In the genomic region with DNA sequence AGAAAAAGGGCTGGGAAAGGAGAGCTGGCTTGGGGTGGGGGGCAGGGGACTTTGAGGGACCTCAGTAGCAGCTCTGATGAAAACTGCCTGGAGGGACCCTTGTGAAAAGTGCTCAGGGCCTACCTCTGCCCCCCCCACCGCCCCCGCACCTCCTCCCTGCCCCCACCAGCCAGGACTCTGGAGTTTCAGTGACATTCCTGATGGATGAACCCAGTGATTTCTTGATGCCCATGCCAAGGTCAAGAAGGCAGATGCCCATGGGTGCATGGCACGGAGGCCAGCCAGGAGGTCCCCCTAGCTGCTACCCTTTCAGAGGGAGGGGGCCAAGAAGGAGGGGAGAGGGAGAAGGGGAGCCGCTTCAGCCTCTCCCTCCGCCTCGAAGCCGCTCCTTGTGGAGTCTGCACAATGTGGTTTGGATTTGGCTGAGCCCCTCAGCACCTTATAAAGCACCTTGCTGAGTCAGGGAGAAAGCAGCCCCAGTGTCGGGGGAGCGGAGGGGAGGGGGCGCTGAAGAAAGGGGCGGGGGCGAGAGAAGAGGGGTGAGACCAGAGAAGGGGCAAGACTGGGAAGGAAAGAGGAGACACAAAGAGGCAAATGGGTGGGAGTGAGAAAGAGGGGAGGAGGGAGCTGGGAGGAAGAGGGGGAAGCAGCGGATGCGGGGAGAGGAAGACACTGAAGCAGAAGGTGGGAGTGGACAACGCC, we compare ENCODE assay signal across 15 cellular contexts. TPM values are rescaled to one million over a fixed set of nuclear protein-coding genes. Genes with fewer than 3 reads are reported as not detected.
DNase-seq lines count a peak whose midpoint lies in the region; ATAC-seq, FAIRE-seq and TF ChIP-seq lines count a peak whose summit lies in the region.
"Had no signal": no experiment of that assay in that cellular context is flagged by ENCODE, and none has a peak within 500 bp of the region (broad histone marks: within the 10 kb centered on the region; RNA-seq: fewer than 3 reads in every experiment).

No MANE protein-coding gene starts in this region.

- H4K91ac ChIP-seq in H1 (replicated peaks; ENCODE audit: insufficient read length, low read length) = no peak overlapping the region

- ATAC-seq in naive thymus-derived CD8-positive, alpha-beta T cell = no peak
- ATAC-seq: naive thymus-derived CD4-positive, alpha-beta T cell had no signal

- 0 out of 2 replicates have a peak overlapping the region, but pooled peaks have one; percentile 72 for H2BK20ac ChIP-seq in H1 (ENCODE audit: low read length)

- peak overlapping the region; percentile 96 for H2BK12ac ChIP-seq in H1 (ENCODE audit: low read depth, low read length)

- TF ChIP-seq POLR2A in H1 (IDR thresholded peaks at IDR 0.05; ENCODE audit: control extremely low read depth in 1 of 2, low read depth in 2 of 2, low read length in 2 of 2) (no peak), esophagus squamous epithelium (IDR thresholded peaks at IDR 0.05) (no peak)

- no peak overlapping the region for H4K5ac ChIP-seq in H1 (ENCODE audit: insufficient read length, low read depth, low read length)

- no peak overlapping the region for H2AK5ac ChIP-seq in H1 (ENCODE audit: low read depth, low read length)

- no peak for TF ChIP-seq EP300 in H1 (IDR thresholded peaks at IDR 0.05; ENCODE audit: borderline replicate concordance in 1 of 2, low read depth in 2 of 2, low read length in 2 of 2)

- H3K23ac ChIP-seq in H1 (ENCODE audit: insufficient read length) = no peak overlapping the region

- no peaks in the 10 kb centered on the region for H3K36me3 Mint-ChIP-seq in naive thymus-derived CD8-positive, alpha-beta T cell
- H3K36me3 Mint-ChIP-seq: activated CD4-positive, alpha-beta memory T cell treated with anti-CD3 and anti-CD28 coated beads for 36 hours had no signal

- H3K4me1 ChIP-seq in H1 (replicated peaks in 1 of 4; ENCODE audit: control insufficient read depth in 3 of 4, insufficient read depth in 4 of 4, low read length in 3 of 4) (peaks cover 0 to 45% (median 38%) of the 10 kb centered on the region in 4 experiments; a peak in 6 of 7 replicates), esophagus squamous epithelium (peaks cover 47 to 71% (median 53%) of the 10 kb centered on the region in 3 donors)

- H2BK5ac ChIP-seq in H1 (ENCODE audit: low read depth, low read length) = peak overlapping the region; percentile 66; the same call in 1 of the 2 replicates

- H3K4me1 Mint-ChIP-seq in naive thymus-derived CD8-positive, alpha-beta T cell = peaks cover 26 to 37% (median 32%) of the 10 kb centered on the region in 4 donors

- peak overlapping the region in 6 of 10 donors; percentile 18 to 77 (median 42) for H3K4me3 Mint-ChIP-seq in naive thymus-derived CD8-positive, alpha-beta T cell
- H3K4me3 Mint-ChIP-seq: activated CD4-positive, alpha-beta memory T cell treated with anti-CD3 and anti-CD28 coated beads for 36 hours had no signal

- H2BK120ac ChIP-seq in H1 (replicated peaks; ENCODE audit: low read depth, low read length) = no peak overlapping the region

- no peaks in the 10 kb centered on the region for H3K36me3 ChIP-seq in H1 (ENCODE audit: control insufficient read depth in 2 of 4, insufficient read depth in 4 of 4, low read length in 3 of 4)
- no peaks in the 10 kb centered on the region for H3K36me3 ChIP-seq in esophagus squamous epithelium

- 0 out of 2 replicates have a peak overlapping the region, but pooled peaks have one; percentile 34 for H2AFZ ChIP-seq in H1 (ENCODE audit: low read length)

- 16% methylated on average over 8 of the region's 15 CpGs; no CpG with 5 or more reads in 1 of the 2 experiments for WGBS in H1 (ENCODE audit: extremely low coverage in 1 of 2, insufficient coverage in 1 of 2, insufficient read length in 1 of 2, insufficient replicate concordance in 2 of 2, low coverage in 1 of 2, low lambda C conversion rate in 2 of 2, missing lambda C conversion rate in 1 of 2), 2 experiments
- 51 to 68% methylated on average over 7 to 10 of the region's 15 CpGs for WGBS in esophagus squamous epithelium, 2 donors

- peak overlapping the region; percentile 87 to 96 for H3K4me2 ChIP-seq in H1 (ENCODE audit: insufficient read depth in 1 of 2, low read depth in 2 of 2, low read length in 2 of 2)

- no peaks in the 10 kb centered on the region for H3K9me3 ChIP-seq in H1 (ENCODE audit: insufficient read depth in 2 of 2, low read depth in 1 of 2, low read length in 1 of 2)
- no peaks in the 10 kb centered on the region for H3K9me3 ChIP-seq in esophagus squamous epithelium

- H3K4ac ChIP-seq in H1 (replicated peaks; ENCODE audit: insufficient read length, low read depth, low read length) = peak overlapping the region; percentile 5

- no peak overlapping the region for H3K9ac ChIP-seq in H1 (replicated peaks in 1 of 4; ENCODE audit: extremely low read depth in 1 of 4, low read depth in 3 of 4, low read length in 3 of 4)

- no peaks in the 10 kb centered on the region for H3K79me1 ChIP-seq in H1 (ENCODE audit: low read depth, low read length)

- POLR2A ChIA-PET in H1 (lab: Charles Lee; ENCODE audit: partially characterized antibody) = interaction anchor here (0.9 to 3.1 kb wide), 10 partner anchors 8 to 105 kb away, joined by 3 to 8 read pairs (median 4); a partner anchor contains a TSS
- POLR2A ChIA-PET in naive thymus-derived CD8-positive, alpha-beta T cell (lab: Charles Lee) = interaction anchor here (0.6 to 24.1 kb wide), 5 partner anchors 17 to 84 kb away, joined by 3 to 493 read pairs (median 5); a partner anchor contains a TSS

- H3K27me3 Mint-ChIP-seq in naive thymus-derived CD8-positive, alpha-beta T cell = peaks cover 0 to 8% (median 0%) of the 10 kb centered on the region in 5 donors

- H3K27ac ChIP-seq in H1 (ENCODE audit: low read depth, low read length) (no peak overlapping the region), esophagus squamous epithelium (peak overlapping the region in 1 of 4 donors; percentile 9)

- no peaks in the 10 kb centered on the region for H3K9me3 Mint-ChIP-seq in naive thymus-derived CD8-positive, alpha-beta T cell
- H3K9me3 Mint-ChIP-seq: activated CD4-positive, alpha-beta memory T cell treated with anti-CD3 and anti-CD28 coated beads for 36 hours had no signal

- TF ChIP-seq CTCF in H1 (IDR thresholded peaks at IDR 0.05; ENCODE audit: control extremely low read depth in 1 of 3, insufficient read depth in 1 of 3, low read depth in 1 of 3, low read length in 3 of 3) = no peak
- no peak for TF ChIP-seq CTCF in esophagus squamous epithelium (IDR thresholded peaks at IDR 0.05)

- no peak overlapping the region for H3K14ac ChIP-seq in H1 (ENCODE audit: insufficient read length)

- no peak for TF ChIP-seq RAD21 in H1 (IDR thresholded peaks at IDR 0.05 in 1 of 2, conservative IDR thresholded peaks at IDR 0.05 in 1 of 2; ENCODE audit: low read depth in 2 of 2, low read length in 2 of 2)

- no peak overlapping the region; the same call in 1 of the 2 replicates for H4K8ac ChIP-seq in H1 (ENCODE audit: extremely low read depth, insufficient read depth, low read length)

- intact Hi-C loops in esophagus squamous epithelium (cut with DNase I) = no loop called here

- FAIRE-seq in H1 (lab: Jason Lieb, UNC) = no peak

- H3K27me3 ChIP-seq in H1 (replicated peaks in 1 of 4; ENCODE audit: control insufficient read depth in 3 of 4, extremely low read depth in 1 of 4, insufficient read depth in 3 of 4, low read length in 3 of 4) (peaks cover 7 to 56% (median 49%) of the 10 kb centered on the region in 4 experiments), esophagus squamous epithelium (peaks cover 0 to 11% (median 0%) of the 10 kb centered on the region in 4 donors)

- H3K4me3 ChIP-seq in H1 (ENCODE audit: extremely low read depth in 1 of 4, insufficient read depth in 2 of 4, low read depth in 3 of 4, low read length in 4 of 4) (peak overlapping the region; percentile 16 to 55 (median 22); a peak in 5 of 8 replicates), esophagus squamous epithelium (no peak overlapping the region)

- DNase-seq in ACHN (peak; percentile 85), HT-29 (ENCODE audit: low spot score) (peak; percentile 33), H1 (ENCODE audit: low read depth in 1 of 2, low spot score in 2 of 2) (peak in 1 of 2 experiments; percentile 62), esophagus squamous epithelium (lab: John Stamatoyannopoulos, UW) (no peak), cerebellar cortex (ENCODE audit: low spot score) (no peak), NCI-H1436 treated with DMSO at 0.1 percent for 48 hours (lab: John Stamatoyannopoulos, UW) (no peak), dedifferentiated amniotic fluid mesenchymal stem cell (ENCODE audit: extremely low spot score) (no peak)
- DNase-seq in naive thymus-derived CD8-positive, alpha-beta T cell = no peak
- DNase-seq: activated CD4-positive, alpha-beta memory T cell treated with anti-CD3 and anti-CD28 coated beads for 36 hours; activated naive CD4-positive, alpha-beta T cell treated with Interleukin-2 at 50 U/mL for 16 hours; cerebellar nuclear complex; GDM1; naive thymus-derived CD4-positive, alpha-beta T cell; NCI-H2107; stimulated activated CD4-positive, alpha-beta T cell treated with anti-CD3 and anti-CD28 coated beads, Interleukin-15, amount 100 ng/mL, for 24 hours had no signal

- no peak overlapping the region for H3K56ac ChIP-seq in H1 (replicated peaks; ENCODE audit: insufficient read length, low read depth, low read length)

- no peaks in the 10 kb centered on the region for H3K79me2 ChIP-seq in H1 (ENCODE audit: control insufficient read depth in 1 of 2, insufficient read depth in 2 of 2, low read length in 2 of 2)

- in situ Hi-C loops in ACHN (cut with HindIII; ENCODE audit: low pct_ligation_motif_present, low pct_unique_long_range_greater_than_20kb, low sequenced_read_pairs) = no loop called here

- H3K27ac Mint-ChIP-seq in naive thymus-derived CD8-positive, alpha-beta T cell = peak overlapping the region in 3 of 10 donors; percentile 49 to 80 (median 55)
- H3K27ac Mint-ChIP-seq: activated CD4-positive, alpha-beta memory T cell treated with anti-CD3 and anti-CD28 coated beads for 36 hours had no signal

- peaks cover 0 to 5% of the 10 kb centered on the region in 2 experiments for H4K20me1 ChIP-seq in H1 (replicated peaks in 1 of 2; ENCODE audit: control insufficient read depth in 1 of 2, insufficient read depth in 2 of 2, low read length in 2 of 2)

- 0 out of 2 replicates have a peak overlapping the region, but pooled peaks have one; percentile 92 for H2BK15ac ChIP-seq in H1 (ENCODE audit: low read length)

- H3K18ac ChIP-seq in H1 (ENCODE audit: extremely low read depth, low read length) = peak overlapping the region; percentile 78

- peaks cover 25% of the 10 kb centered on the region; the same call in 1 of the 2 replicates for H3K23me2 ChIP-seq in H1 (ENCODE audit: low read depth, low read length)

- CTCF ChIA-PET in H1 (lab: Charles Lee; ENCODE audit: partially characterized antibody) = interaction anchor here (0.6 to 34.8 kb wide), 9 partner anchors 13 to 118 kb away, joined by 3 to 1305 read pairs (median 4); a partner anchor contains a TSS

RNA-seq across cellular contexts. Expression of a gene that starts 2.1 kb away (rescaled TPM):
- 25.5 and 29.7 TPM in 2 replicates for total RNA-seq in HT-29 (2014; rRNA removed; shearing (Covaris generic))
- total RNA-seq in H1 (2021; fragmentation: NEBNext Ultra II Directional; extraction: Animal tissue kit (Norgen Biotek cat#: 25700)) = 0.32 and 0.57 TPM in 2 replicates
- 1.2 and 2.6 TPM in 2 replicates for polyA plus RNA-seq in H1 (2011; rRNA removed)
- 1.0 TPM for polyA plus RNA-seq in H1 (2011; cell fraction: cytosol; rRNA removed)
- 2.7 TPM for polyA plus RNA-seq in H1 (2011; cell fraction: nucleus; rRNA removed)
- polyA plus RNA-seq in H1 (2012, experiment 1 of 2) = 0.81 to 1.2 TPM (median 1.0 TPM) in 4 replicates
- polyA plus RNA-seq in H1 (2012, experiment 2 of 2) = 0.81 TPM
- 0.95 TPM for polyA plus RNA-seq in H1 (2013, experiment 1 of 2)
- 0.66 TPM for polyA plus RNA-seq in H1 (2013, experiment 2 of 2)
- 0.54 TPM in 2 replicates for polyA minus RNA-seq in H1 (2011; rRNA and poly(A)+ RNA removed)
- polyA minus RNA-seq in H1 (2011; cell fraction: cytosol; rRNA and poly(A)+ RNA removed) = not detected
- polyA minus RNA-seq in H1 (2011; cell fraction: nucleus; rRNA and poly(A)+ RNA removed) = 0.40 TPM
- total RNA-seq in naive thymus-derived CD8-positive, alpha-beta T cell = 1 to 10 TPM; 1.1 to 1.5 TPM
- under 1 TPM in 1 of 3 donors, not detected in 2; 0.58 TPM for polyA plus RNA-seq in naive thymus-derived CD8-positive, alpha-beta T cell
- 1 to 10 TPM; 2.3 to 6.8 (median 2.7) TPM for total RNA-seq in esophagus squamous epithelium
- polyA plus RNA-seq: naive thymus-derived CD4-positive, alpha-beta T cell had no signal

RNA-seq across cellular contexts. Expression of a gene that starts 16.3 kb away (rescaled TPM):
- total RNA-seq in HT-29 (2014; rRNA removed; shearing (Covaris generic)) = 35.2 and 38.4 TPM in 2 replicates
- 20.8 and 22.2 TPM in 2 replicates for total RNA-seq in H1 (2021; fragmentation: NEBNext Ultra II Directional; extraction: Animal tissue kit (Norgen Biotek cat#: 25700))
- polyA plus RNA-seq in H1 (2011; rRNA removed) = 25.5 and 29.6 TPM in 2 replicates
- polyA plus RNA-seq in H1 (2011; cell fraction: cytosol; rRNA removed) = 25.1 TPM
- polyA plus RNA-seq in H1 (2011; cell fraction: nucleus; rRNA removed) = 76.6 TPM
- 19.7 to 23.9 TPM (median 22.6 TPM) in 4 replicates for polyA plus RNA-seq in H1 (2012, experiment 1 of 2)
- polyA plus RNA-seq in H1 (2012, experiment 2 of 2) = 19.6 TPM
- polyA plus RNA-seq in H1 (2013, experiment 1 of 2) = 19.6 TPM
- 18.6 TPM for polyA plus RNA-seq in H1 (2013, experiment 2 of 2)
- polyA minus RNA-seq in H1 (2011; rRNA and poly(A)+ RNA removed) = 5.9 and 10.4 TPM in 2 replicates
- 10.0 TPM for polyA minus RNA-seq in H1 (2011; cell fraction: cytosol; rRNA and poly(A)+ RNA removed)
- 17.6 TPM for polyA minus RNA-seq in H1 (2011; cell fraction: nucleus; rRNA and poly(A)+ RNA removed)
- 10 to 100 TPM; 47.3 to 58.1 TPM for total RNA-seq in naive thymus-derived CD8-positive, alpha-beta T cell
- 1 to 10 TPM; 6.5 to 9.4 (median 6.6) TPM for polyA plus RNA-seq in naive thymus-derived CD8-positive, alpha-beta T cell
- total RNA-seq in esophagus squamous epithelium = 10 to 100 TPM; 10.6 to 18.3 (median 12.7) TPM

RNA-seq across cellular contexts. Expression of a gene that starts 22.1 kb away (rescaled TPM):
- 137 and 138 TPM in 2 replicates for total RNA-seq in HT-29 (2014; rRNA removed; shearing (Covaris generic))
- total RNA-seq in H1 (2021; fragmentation: NEBNext Ultra II Directional; extraction: Animal tissue kit (Norgen Biotek cat#: 25700)) = 18.5 and 21.2 TPM in 2 replicates
- polyA plus RNA-seq in H1 (2011; rRNA removed) = 46.7 and 72.0 TPM in 2 replicates
- polyA plus RNA-seq in H1 (2011; cell fraction: cytosol; rRNA removed) = 40.6 TPM
- polyA plus RNA-seq in H1 (2011; cell fraction: nucleus; rRNA removed) = 35.3 TPM
- 18.8 to 31.5 TPM (median 27.6 TPM) in 4 replicates for polyA plus RNA-seq in H1 (2012, experiment 1 of 2)
- polyA plus RNA-seq in H1 (2012, experiment 2 of 2) = 33.8 TPM
- polyA plus RNA-seq in H1 (2013, experiment 1 of 2) = 25.0 TPM
- polyA plus RNA-seq in H1 (2013, experiment 2 of 2) = 25.1 TPM
- 6.8 and 7.2 TPM in 2 replicates for polyA minus RNA-seq in H1 (2011; rRNA and poly(A)+ RNA removed)
- 12.2 TPM for polyA minus RNA-seq in H1 (2011; cell fraction: cytosol; rRNA and poly(A)+ RNA removed)
- polyA minus RNA-seq in H1 (2011; cell fraction: nucleus; rRNA and poly(A)+ RNA removed) = 11.0 TPM
- total RNA-seq in naive thymus-derived CD8-positive, alpha-beta T cell = 100 to 1,000 TPM; 102 to 110 TPM
- 100 to 1,000 TPM in 2 of 3 donors, 10 to 100 TPM in 1; 87.7 to 105 (median 102) TPM for polyA plus RNA-seq in naive thymus-derived CD8-positive, alpha-beta T cell
- total RNA-seq in esophagus squamous epithelium = 100 to 1,000 TPM in 1 of 4 donors, 10 to 100 TPM in 3; 62.6 to 113 (median 74.7) TPM

RNA-seq across cellular contexts. Expression of a gene that starts 26.2 kb away (rescaled TPM):
- 610 and 631 TPM in 2 replicates for total RNA-seq in HT-29 (2014; rRNA removed; shearing (Covaris generic))
- 198 and 210 TPM in 2 replicates for total RNA-seq in H1 (2021; fragmentation: NEBNext Ultra II Directional; extraction: Animal tissue kit (Norgen Biotek cat#: 25700))
- 359 and 430 TPM in 2 replicates for polyA plus RNA-seq in H1 (2011; rRNA removed)
- 274 TPM for polyA plus RNA-seq in H1 (2011; cell fraction: cytosol; rRNA removed)
- polyA plus RNA-seq in H1 (2011; cell fraction: nucleus; rRNA removed) = 218 TPM
- polyA plus RNA-seq in H1 (2012, experiment 1 of 2) = 139 to 201 TPM (median 197 TPM) in 4 replicates
- 283 TPM for polyA plus RNA-seq in H1 (2012, experiment 2 of 2)
- polyA plus RNA-seq in H1 (2013, experiment 1 of 2) = 157 TPM
- polyA plus RNA-seq in H1 (2013, experiment 2 of 2) = 156 TPM
- 140 and 166 TPM in 2 replicates for polyA minus RNA-seq in H1 (2011; rRNA and poly(A)+ RNA removed)
- 98.8 TPM for polyA minus RNA-seq in H1 (2011; cell fraction: cytosol; rRNA and poly(A)+ RNA removed)
- polyA minus RNA-seq in H1 (2011; cell fraction: nucleus; rRNA and poly(A)+ RNA removed) = 65.8 TPM
- 100 to 1,000 TPM; 141 to 146 TPM for total RNA-seq in naive thymus-derived CD8-positive, alpha-beta T cell
- 100 to 1,000 TPM; 357 to 518 (median 403) TPM for polyA plus RNA-seq in naive thymus-derived CD8-positive, alpha-beta T cell
- total RNA-seq in esophagus squamous epithelium = 100 to 1,000 TPM; 146 to 202 (median 185) TPM

RNA-seq across cellular contexts. Expression of a gene that starts 28.4 kb away (rescaled TPM):
- 0.15 TPM in 1 of 2 replicates, not detected in the other for total RNA-seq in HT-29 (2014; rRNA removed; shearing (Covaris generic))
- 0.69 TPM in 1 of 2 replicates, not detected in the other for total RNA-seq in H1 (2021; fragmentation: NEBNext Ultra II Directional; extraction: Animal tissue kit (Norgen Biotek cat#: 25700))
- polyA plus RNA-seq in H1 (2011; rRNA removed) = 0.27 and 0.35 TPM in 2 replicates
- 0.16 TPM for polyA plus RNA-seq in H1 (2011; cell fraction: cytosol; rRNA removed)
- 1.6 TPM for polyA plus RNA-seq in H1 (2011; cell fraction: nucleus; rRNA removed)
- polyA plus RNA-seq in H1 (2012, experiment 1 of 2) = 0.11 to 1.00 TPM (median 0.55 TPM) in 4 replicates
- polyA plus RNA-seq in H1 (2012, experiment 2 of 2) = 0.31 TPM
- polyA plus RNA-seq in H1 (2013, experiment 1 of 2) = 0.41 TPM
- polyA plus RNA-seq in H1 (2013, experiment 2 of 2) = 0.46 TPM
- 0.22 and 0.41 TPM in 2 replicates for polyA minus RNA-seq in H1 (2011; rRNA and poly(A)+ RNA removed)
- not detected for polyA minus RNA-seq in H1 (2011; cell fraction: cytosol; rRNA and poly(A)+ RNA removed)
- 0.40 TPM for polyA minus RNA-seq in H1 (2011; cell fraction: nucleus; rRNA and poly(A)+ RNA removed)
- total RNA-seq in naive thymus-derived CD8-positive, alpha-beta T cell = 100 to 1,000 TPM; 403 to 419 TPM
- 100 to 1,000 TPM; 231 to 307 (median 251) TPM for polyA plus RNA-seq in naive thymus-derived CD8-positive, alpha-beta T cell
- 1 to 10 TPM; 1.7 to 7.2 (median 3.5) TPM for total RNA-seq in esophagus squamous epithelium

Comparison
In these comparisons a context has a peak if more than half of its experiments do, and no peak if none do; other contexts are left out.
1. DNase-seq: peak in ACHN (single experiment) and HT-29 (single experiment); none in naive thymus-derived CD8-positive, alpha-beta T cell (0 of 10), esophagus squamous epithelium (single experiment), cerebellar cortex (single experiment), NCI-H1436 treated with DMSO at 0.1 percent for 48 hours (single experiment) and dedifferentiated amniotic fluid mesenchymal stem cell (single experiment).
2. H3K4me3 ChIP-seq: peak in H1 (4 of 4); none in esophagus squamous epithelium (0 of 4).